ENCODE assay signal across 11 cellular contexts in the genomic region with DNA sequence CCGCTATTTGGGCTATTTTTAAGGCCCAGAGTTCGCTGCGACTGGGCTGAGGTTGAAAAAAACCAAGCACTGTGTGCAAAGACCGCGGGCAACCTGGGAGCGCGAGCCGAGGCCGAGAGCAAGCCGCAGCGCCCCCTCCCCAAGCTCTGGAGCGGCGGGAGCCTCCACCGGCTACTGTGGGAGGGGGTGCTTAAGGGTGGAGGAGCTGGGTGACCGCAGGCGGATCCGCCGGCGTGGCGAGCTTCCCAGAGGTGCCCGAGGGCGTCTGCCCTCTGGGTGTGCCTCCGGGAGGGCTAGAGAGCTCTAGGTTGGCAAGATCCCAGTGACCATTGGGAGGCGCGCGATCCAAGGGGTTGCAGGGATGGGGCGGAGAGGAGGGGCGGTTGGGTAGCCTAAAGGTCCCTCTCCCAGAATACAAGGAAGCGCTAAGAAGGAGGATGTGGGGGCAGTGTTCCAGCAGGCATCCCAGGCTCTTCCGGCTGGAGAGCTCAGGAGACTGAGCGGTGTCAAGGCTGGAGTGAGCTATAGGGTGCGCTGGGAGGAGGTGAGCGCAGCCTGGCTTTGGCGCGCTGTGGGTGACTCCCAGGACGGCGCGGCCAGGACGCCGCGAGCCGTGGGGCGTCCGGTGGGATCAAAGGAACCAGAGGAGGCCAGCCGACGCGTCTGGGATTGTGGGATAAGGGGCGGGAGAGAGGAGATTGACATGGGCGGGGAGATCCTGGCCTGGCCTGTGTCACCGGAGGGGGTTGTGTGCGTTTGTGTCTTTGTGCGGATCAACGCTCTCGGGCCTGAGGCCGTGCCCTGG. TPM values are rescaled to one million over a fixed set of nuclear protein-coding genes. Genes with fewer than 3 reads are reported as not detected.
DNase-seq lines count a peak whose midpoint lies in the region; ATAC-seq and TF ChIP-seq lines count a peak whose summit lies in the region.
"Had no signal": no experiment of that assay in that cellular context is flagged by ENCODE, and none has a peak within 500 bp of the region (broad histone marks: within the 10 kb centered on the region; RNA-seq: fewer than 3 reads in every experiment).

No MANE protein-coding gene starts in this region.

- H3K9me3 ChIP-seq in esophagus muscularis mucosa, result no peaks in the 10 kb centered on the region
- no peaks in the 10 kb centered on the region for H3K9me3 ChIP-seq in smooth muscle cell (replicated peaks; ENCODE audit: low read depth)

- H3K9me3 Mint-ChIP-seq in activated CD4-positive, alpha-beta T cell treated with anti-CD3 and anti-CD28 coated beads, Interleukin-2, amount 10 ng/mL, durations not matched to agents 24 days and 14 days, result peaks cover 11% of the 10 kb centered on the region
- H3K9me3 Mint-ChIP-seq in activated CD4-positive, alpha-beta T cell treated with anti-CD3 and anti-CD28 coated beads for 36 hours (ENCODE audit: low read depth), result peaks cover under 1% of the 10 kb centered on the region
- H3K9me3 Mint-ChIP-seq: activated naive CD4-positive, alpha-beta T cell treated with anti-CD3 and anti-CD28 coated beads, Interleukin-2, amount 50 U/mL, for 72 hours had no signal

- no peak for DNase-seq in activated CD4-positive, alpha-beta T cell treated with anti-CD3 and anti-CD28 coated beads, Interleukin-2, amount 10 ng/mL, durations not matched to agents 24 days and 14 days
- DNase-seq in activated CD4-positive, alpha-beta T cell treated with anti-CD3 and anti-CD28 coated beads for 36 hours, result no peak
- DNase-seq in NCI-H526 treated with DMSO at 0.1 percent for 48 hours (lab: John Stamatoyannopoulos, UW) (peak; percentile 69), esophagus muscularis mucosa (ENCODE audit: extremely low spot score) (peak; percentile 78), smooth muscle cell (lab: John Stamatoyannopoulos, UW; ENCODE audit: unreplicated experiment) (no peak), erythroblast (lab: John Stamatoyannopoulos, UW) (no peak), foreskin melanocyte (no peak)

- H3K27me3 Mint-ChIP-seq in activated CD4-positive, alpha-beta T cell treated with anti-CD3 and anti-CD28 coated beads, Interleukin-2, amount 10 ng/mL, durations not matched to agents 24 days and 14 days, result peaks cover 93% of the 10 kb centered on the region
- peaks cover 87% of the 10 kb centered on the region for H3K27me3 Mint-ChIP-seq in activated CD4-positive, alpha-beta T cell treated with anti-CD3 and anti-CD28 coated beads for 36 hours

- no peak for TF ChIP-seq CTCF in esophagus muscularis mucosa (IDR thresholded peaks at IDR 0.05)
- TF ChIP-seq CTCF in smooth muscle cell (IDR thresholded peaks at IDR 0.05; ENCODE audit: borderline replicate concordance, insufficient read depth, poor library complexity, severe bottlenecking), result no peak

- H3K4me1 Mint-ChIP-seq in activated CD4-positive, alpha-beta T cell treated with anti-CD3 and anti-CD28 coated beads, Interleukin-2, amount 10 ng/mL, durations not matched to agents 24 days and 14 days, result peaks cover 2% of the 10 kb centered on the region
- peaks cover 15% of the 10 kb centered on the region for H3K4me1 Mint-ChIP-seq in activated CD4-positive, alpha-beta T cell treated with anti-CD3 and anti-CD28 coated beads for 36 hours

- peaks cover 7% of the 10 kb centered on the region for H3K36me3 Mint-ChIP-seq in activated CD4-positive, alpha-beta T cell treated with anti-CD3 and anti-CD28 coated beads, Interleukin-2, amount 10 ng/mL, durations not matched to agents 24 days and 14 days (ENCODE audit: low read depth)
- peaks cover under 1% of the 10 kb centered on the region for H3K36me3 Mint-ChIP-seq in activated CD4-positive, alpha-beta T cell treated with anti-CD3 and anti-CD28 coated beads for 36 hours (ENCODE audit: low read depth)

- POLR2A ChIA-PET in activated CD4-positive, alpha-beta T cell treated with anti-CD3 and anti-CD28 coated beads for 36 hours (lab: Charles Lee), result no interaction called here

- no peak for ATAC-seq in activated CD4-positive, alpha-beta T cell treated with anti-CD3 and anti-CD28 coated beads for 36 hours
- ATAC-seq in GM18858 (IDR thresholded peaks at IDR 0.05; ENCODE audit: unreplicated experiment), result no peak

- no peak for TF ChIP-seq POLR2A in esophagus muscularis mucosa (IDR thresholded peaks at IDR 0.05; ENCODE audit: low read depth)
- TF ChIP-seq POLR2A in erythroblast (IDR thresholded peaks at IDR 0.05; ENCODE audit: low read length), result no peak

- H3K4me1 ChIP-seq in esophagus muscularis mucosa, result peaks cover 22 to 42% (median 38%) of the 10 kb centered on the region in 4 donors
- H3K4me1 ChIP-seq in smooth muscle cell (ENCODE audit: low read depth), result peaks cover 32% of the 10 kb centered on the region

- CTCF ChIA-PET in activated CD4-positive, alpha-beta T cell treated with anti-CD3 and anti-CD28 coated beads for 36 hours (lab: Charles Lee), result interaction anchor here (0.9 to 2.0 kb wide), 2 partner anchors 11 to 16 kb away, joined by 4 to 7 read pairs; no protein-coding TSS in a partner anchor

- intact Hi-C loops in activated CD4-positive, alpha-beta T cell treated with anti-CD3 and anti-CD28 coated beads, Interleukin-2, amount 10 ng/mL, durations not matched to agents 24 days and 14 days (cut with micrococcal nuclease), result no loop called here
- intact Hi-C loops in activated CD4-positive, alpha-beta T cell treated with anti-CD3 and anti-CD28 coated beads for 36 hours (cut with DNase I, micrococcal nuclease), result no loop called here
- intact Hi-C loops in esophagus muscularis mucosa (cut with DNase I), result no loop called here

- no peak overlapping the region for H3K9ac ChIP-seq in smooth muscle cell (ENCODE audit: low read depth)

- H2AFZ ChIP-seq in smooth muscle cell (ENCODE audit: low read depth), result peak overlapping the region; percentile 49

- WGBS in esophagus muscularis mucosa, result 4% methylated on average over 16 of the region's 55 CpGs
- under 1% methylated on average over 42 of the region's 55 CpGs for WGBS in smooth muscle cell (ENCODE audit: low lambda C conversion rate)

- TF ChIP-seq EP300 in esophagus muscularis mucosa (IDR thresholded peaks at IDR 0.05), result no peak

- H3K27ac ChIP-seq in esophagus muscularis mucosa (replicated peaks in 1 of 4) (no peak overlapping the region), smooth muscle cell (ENCODE audit: low read depth) (no peak overlapping the region)

- no peaks in the 10 kb centered on the region for H3F3A ChIP-seq in smooth muscle cell (ENCODE audit: low read depth)

- no peaks in the 10 kb centered on the region for H4K20me1 ChIP-seq in smooth muscle cell (ENCODE audit: low read depth)

- H3K27me3 ChIP-seq in esophagus muscularis mucosa (peaks cover 4 to 100% (median 77%) of the 10 kb centered on the region in 4 donors), smooth muscle cell (ENCODE audit: low read depth) (peaks cover 98% of the 10 kb centered on the region)

- H3K4me2 ChIP-seq in smooth muscle cell, result peak overlapping the region; percentile 82

- peak overlapping the region; percentile 45 for H3K27ac Mint-ChIP-seq in activated CD4-positive, alpha-beta T cell treated with anti-CD3 and anti-CD28 coated beads, Interleukin-2, amount 10 ng/mL, durations not matched to agents 24 days and 14 days
- H3K27ac Mint-ChIP-seq in activated CD4-positive, alpha-beta T cell treated with anti-CD3 and anti-CD28 coated beads for 36 hours, result no peak overlapping the region
- H3K27ac Mint-ChIP-seq: activated naive CD4-positive, alpha-beta T cell treated with anti-CD3 and anti-CD28 coated beads, Interleukin-2, amount 50 U/mL, for 72 hours had no signal

- H3K79me2 ChIP-seq in smooth muscle cell (ENCODE audit: low read depth), result no peaks in the 10 kb centered on the region

- no peak overlapping the region for H3K4me3 Mint-ChIP-seq in activated CD4-positive, alpha-beta T cell treated with anti-CD3 and anti-CD28 coated beads, Interleukin-2, amount 10 ng/mL, durations not matched to agents 24 days and 14 days
- H3K4me3 Mint-ChIP-seq in activated CD4-positive, alpha-beta T cell treated with anti-CD3 and anti-CD28 coated beads for 36 hours, result no peak overlapping the region

- H3K36me3 ChIP-seq in esophagus muscularis mucosa (no peaks in the 10 kb centered on the region), smooth muscle cell (ENCODE audit: low read depth) (no peaks in the 10 kb centered on the region)

- H3K4me3 ChIP-seq in esophagus muscularis mucosa (peak overlapping the region; percentile 8 to 35 (median 16)), smooth muscle cell (peak overlapping the region; percentile 64)
- H3K4me3 ChIP-seq: skin epidermis had no signal

RNA-seq across cellular contexts. Expression of gene DLX5, which starts 8.0 kb away (rescaled TPM):
- total RNA-seq in activated CD4-positive, alpha-beta T cell treated with anti-CD3 and anti-CD28 coated beads, Interleukin-2, amount 10 ng/mL, durations not matched to agents 24 days and 14 days, result not detected in 2 replicates
- total RNA-seq in activated CD4-positive, alpha-beta T cell treated with anti-CD3 and anti-CD28 coated beads for 36 hours, result not detected
- total RNA-seq in esophagus muscularis mucosa, result under 1 TPM in 2 of 4 donors, not detected in 2; 0.17 to 0.26 TPM
- total RNA-seq in smooth muscle cell, result 1.2 and 3.5 TPM in 2 replicates
- 4.3 and 15.0 TPM in 2 replicates for polyA plus RNA-seq in smooth muscle cell
- total RNA-seq: activated naive CD4-positive, alpha-beta T cell treated with anti-CD3 and anti-CD28 coated beads, Interleukin-2, amount 50 U/mL, for 72 hours; T-helper 1 cell treated with Interleukin-12 subunit alpha and Interleukin-12 subunit beta and Interleukin-4 antibody, amounts not matched to agents 30 ng/mL and 1 ng/mL, for 36 hours had no signal

RNA-seq across cellular contexts. Expression of gene DLX6, which starts 11.2 kb away (rescaled TPM):
- not detected in 2 replicates for total RNA-seq in activated CD4-positive, alpha-beta T cell treated with anti-CD3 and anti-CD28 coated beads, Interleukin-2, amount 10 ng/mL, durations not matched to agents 24 days and 14 days
- not detected for total RNA-seq in activated CD4-positive, alpha-beta T cell treated with anti-CD3 and anti-CD28 coated beads for 36 hours
- total RNA-seq in esophagus muscularis mucosa (not detected), smooth muscle cell (0.13 and 2.6 TPM in 2 replicates)
- 0.43 and 1.9 TPM in 2 replicates for polyA plus RNA-seq in smooth muscle cell
- total RNA-seq: activated naive CD4-positive, alpha-beta T cell treated with anti-CD3 and anti-CD28 coated beads, Interleukin-2, amount 50 U/mL, for 72 hours; T-helper 1 cell treated with Interleukin-12 subunit alpha and Interleukin-12 subunit beta and Interleukin-4 antibody, amounts not matched to agents 30 ng/mL and 1 ng/mL, for 36 hours had no signal

Comparison
In these comparisons a context has a peak if more than half of its experiments do, and no peak if none do; other contexts are left out.
1. DNase-seq: peak in NCI-H526 treated with DMSO at 0.1 percent for 48 hours (single experiment) and esophagus muscularis mucosa (single experiment); none in activated CD4-positive, alpha-beta T cell treated with anti-CD3 and anti-CD28 coated beads, Interleukin-2, amount 10 ng/mL, durations not matched to agents 24 days and 14 days (single experiment), activated CD4-positive, alpha-beta T cell treated with anti-CD3 and anti-CD28 coated beads for 36 hours (single experiment), smooth muscle cell (single experiment), erythroblast (0 of 2) and foreskin melanocyte (single experiment).